37 cellular contexts compared by ENCODE assay signal in the genomic region with DNA sequence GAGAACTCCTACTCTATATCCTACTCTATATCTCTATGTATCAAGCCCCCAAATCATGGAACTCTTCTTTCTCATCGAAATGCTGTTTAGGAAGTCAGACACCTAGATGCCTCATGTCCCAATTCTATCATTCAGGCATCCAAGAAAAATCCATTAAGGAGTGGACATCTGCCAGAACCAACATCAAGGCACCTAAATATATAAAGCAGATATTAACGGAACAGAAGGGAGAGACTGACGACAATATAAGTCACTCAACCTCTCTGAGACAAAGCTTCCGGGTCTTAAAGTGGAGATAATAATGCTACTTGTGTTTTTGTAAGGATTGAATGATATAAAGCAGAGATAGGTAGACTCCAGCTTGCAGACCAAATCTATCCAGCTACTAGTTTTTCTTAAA.
"Had no signal": no experiment of that assay in that cellular context is flagged by ENCODE, and none has a peak within 500 bp of the region (broad histone marks: within the 10 kb centered on the region; RNA-seq: fewer than 3 reads in every experiment).

No MANE protein-coding gene starts in this region.

- H3K9me3 ChIP-seq: adrenal gland, ascending aorta, body of pancreas had no signal

- H3K4me1 ChIP-seq: adrenal gland, ascending aorta, body of pancreas, breast epithelium had no signal

- H3K27me3 Mint-ChIP-seq: activated naive CD4-positive, alpha-beta T cell treated with anti-CD3 and anti-CD28 coated beads, Interleukin-2, amount 50 U/mL, for 24 hours; activated naive CD8-positive, alpha-beta T cell treated with anti-CD3 and anti-CD28 coated beads for 36 hours had no signal

- H3K4me1 Mint-ChIP-seq: activated naive CD4-positive, alpha-beta T cell treated with anti-CD3 and anti-CD28 coated beads, Interleukin-2, amount 10 ng/mL, durations not matched to agents 7 days and 5 days; activated naive CD4-positive, alpha-beta T cell treated with anti-CD3 and anti-CD28 coated beads, Interleukin-2, amount 50 U/mL, for 24 hours; activated naive CD8-positive, alpha-beta T cell treated with anti-CD3 and anti-CD28 coated beads for 36 hours; activated naive CD8-positive, alpha-beta T cell treated with anti-CD3 and anti-CD28 coated beads, Interleukin-2, amount 10 ng/mL, durations not matched to agents 7 days and 5 days; activated naive CD8-positive, alpha-beta T cell treated with anti-CD3 and anti-CD28 coated beads, Interleukin-2, amount 50 U/mL, for 24 hours; activated T-helper 17 cell treated with anti-CD3 and anti-CD28 coated beads, Interleukin-2, amount 50 U/mL, for 72 hours; central memory CD8-positive, alpha-beta T cell had no signal

- H3K36me3 Mint-ChIP-seq: activated naive CD4-positive, alpha-beta T cell treated with anti-CD3 and anti-CD28 coated beads, Interleukin-2, amount 10 ng/mL, durations not matched to agents 7 days and 5 days; activated naive CD4-positive, alpha-beta T cell treated with anti-CD3 and anti-CD28 coated beads, Interleukin-2, amount 50 U/mL, for 24 hours; activated naive CD4-positive, alpha-beta T cell treated with anti-CD3 and anti-CD28 coated beads, Interleukin-2, amount 50 U/mL, for 72 hours; activated naive CD8-positive, alpha-beta T cell; activated naive CD8-positive, alpha-beta T cell treated with anti-CD3 and anti-CD28 coated beads for 36 hours; activated naive CD8-positive, alpha-beta T cell treated with anti-CD3 and anti-CD28 coated beads, Interleukin-2, amount 10 ng/mL, durations not matched to agents 7 days and 5 days; brain had no signal

- H3K27ac Mint-ChIP-seq: activated naive CD4-positive, alpha-beta T cell treated with anti-CD3 and anti-CD28 coated beads for 36 hours; activated naive CD4-positive, alpha-beta T cell treated with anti-CD3 and anti-CD28 coated beads, Interleukin-2, amount 10 ng/mL, durations not matched to agents 7 days and 5 days; activated naive CD4-positive, alpha-beta T cell treated with anti-CD3 and anti-CD28 coated beads, Interleukin-2, amount 50 U/mL, for 24 hours; activated naive CD4-positive, alpha-beta T cell treated with anti-CD3 and anti-CD28 coated beads, Interleukin-2, amount 50 U/mL, for 72 hours; activated naive CD8-positive, alpha-beta T cell; activated naive CD8-positive, alpha-beta T cell treated with anti-CD3 and anti-CD28 coated beads for 36 hours; activated naive CD8-positive, alpha-beta T cell treated with anti-CD3 and anti-CD28 coated beads, Interleukin-2, amount 10 ng/mL, durations not matched to agents 7 days and 5 days; activated naive CD8-positive, alpha-beta T cell treated with anti-CD3 and anti-CD28 coated beads, Interleukin-2, amount 50 U/mL, for 24 hours; activated T-cell treated with anti-CD3 and anti-CD28 coated beads, Interleukin-2, amount 50 U/mL, for 24 hours; activated T-cell treated with anti-CD3 and anti-CD28 coated beads, Interleukin-2, amount 50 U/mL, for 72 hours; activated T-helper 1 cell treated with anti-CD3 and anti-CD28 coated beads, Interleukin-12 subunit alpha, Interleukin-12 subunit beta, Interleukin-2, Interleukin-4 antibody, amounts not matched to agents 30 ng/mL and 10 ng/mL and 1 ng/mL, durations not matched to agents 14 hours and 24 hours and 36 hours; activated T-helper 17 cell treated with anti-CD3 and anti-CD28 coated beads, Interleukin-2, amount 50 U/mL, for 72 hours; activated T-helper 2 cell treated with anti-CD3 and anti-CD28 coated beads, Interferon-gamma antibody, Interleukin-2, Interleukin-4, amounts not matched to agents 10 μg/mL and 5 μg/mL and 100 μg/mL, durations not matched to agents 14 hours and 24 hours and 36 hours; brain had no signal

- H3K4me3 Mint-ChIP-seq: activated naive CD4-positive, alpha-beta T cell treated with anti-CD3 and anti-CD28 coated beads for 36 hours; activated naive CD4-positive, alpha-beta T cell treated with anti-CD3 and anti-CD28 coated beads, Interleukin-2, amount 10 ng/mL, durations not matched to agents 7 days and 5 days; activated naive CD4-positive, alpha-beta T cell treated with anti-CD3 and anti-CD28 coated beads, Interleukin-2, amount 50 U/mL, for 24 hours; activated naive CD8-positive, alpha-beta T cell; activated naive CD8-positive, alpha-beta T cell treated with anti-CD3 and anti-CD28 coated beads for 36 hours; activated naive CD8-positive, alpha-beta T cell treated with anti-CD3 and anti-CD28 coated beads, Interleukin-2, amount 10 ng/mL, durations not matched to agents 7 days and 5 days; activated naive CD8-positive, alpha-beta T cell treated with anti-CD3 and anti-CD28 coated beads, Interleukin-2, amount 50 U/mL, for 24 hours; activated T-cell treated with anti-CD3 and anti-CD28 coated beads, Interleukin-2, amount 50 U/mL, for 24 hours; activated T-cell treated with anti-CD3 and anti-CD28 coated beads, Interleukin-2, amount 50 U/mL, for 4 hours; activated T-cell treated with anti-CD3 and anti-CD28 coated beads, Interleukin-2, amount 50 U/mL, for 72 hours; activated T-helper 1 cell treated with anti-CD3 and anti-CD28 coated beads, Interleukin-12 subunit alpha, Interleukin-12 subunit beta, Interleukin-2, Interleukin-4 antibody, amounts not matched to agents 30 ng/mL and 10 ng/mL and 1 ng/mL, durations not matched to agents 14 hours and 24 hours and 36 hours; activated T-helper 17 cell treated with anti-CD3 and anti-CD28 coated beads, Interleukin-2, amount 50 U/mL, for 72 hours; brain; central memory CD8-positive, alpha-beta T cell had no signal

- H3K36me3 ChIP-seq: adrenal gland, ascending aorta, brain microvascular endothelial cell, breast epithelium, cardiac muscle cell had no signal

- H3K27me3 ChIP-seq: adrenal gland, ascending aorta, body of pancreas, brain microvascular endothelial cell, breast epithelium, cardiac muscle cell had no signal

- H3K9me3 Mint-ChIP-seq: activated naive CD4-positive, alpha-beta T cell treated with anti-CD3 and anti-CD28 coated beads, Interleukin-2, amount 50 U/mL, for 24 hours; activated naive CD8-positive, alpha-beta T cell treated with anti-CD3 and anti-CD28 coated beads for 36 hours; activated naive CD8-positive, alpha-beta T cell treated with anti-CD3 and anti-CD28 coated beads, Interleukin-2, amount 50 U/mL, for 24 hours; activated T-cell treated with anti-CD3 and anti-CD28 coated beads, Interleukin-2, amount 50 U/mL, for 24 hours; activated T-cell treated with anti-CD3 and anti-CD28 coated beads, Interleukin-2, amount 50 U/mL, for 4 hours; activated T-cell treated with anti-CD3 and anti-CD28 coated beads, Interleukin-2, amount 50 U/mL, for 72 hours; activated T-helper 1 cell treated with anti-CD3 and anti-CD28 coated beads, Interleukin-12 subunit alpha, Interleukin-12 subunit beta, Interleukin-2, Interleukin-4 antibody, amounts not matched to agents 30 ng/mL and 10 ng/mL and 1 ng/mL, durations not matched to agents 14 hours and 24 hours and 36 hours; activated T-helper 17 cell treated with anti-CD3 and anti-CD28 coated beads, Interleukin-2, amount 50 U/mL, for 72 hours; central memory CD8-positive, alpha-beta T cell had no signal

- H3K4me3 ChIP-seq: adrenal gland, ascending aorta, body of pancreas, breast epithelium, cardiac muscle cell had no signal

- DNase-seq: activated effector memory CD4-positive, alpha-beta T cell treated with anti-CD3 and anti-CD28 coated beads, Interleukin-2, amount 50 U/mL, for 16 hours; activated effector memory CD4-positive, alpha-beta T cell treated with Interleukin-2 at 50 U/mL for 16 hours; activated gamma-delta T cell; activated gamma-delta T cell treated with Interleukin-2 at 50 U/mL for 16 hours; activated naive CD4-positive, alpha-beta T cell; activated naive CD4-positive, alpha-beta T cell treated with anti-CD3 and anti-CD28 coated beads for 36 hours; activated naive CD4-positive, alpha-beta T cell treated with anti-CD3 and anti-CD28 coated beads, Interleukin-2, amount 10 ng/mL, durations not matched to agents 7 days and 5 days; activated naive CD4-positive, alpha-beta T cell treated with anti-CD3 and anti-CD28 coated beads, Interleukin-2, amount 50 U/mL, for 16 hours; activated naive CD4-positive, alpha-beta T cell treated with Interleukin-2 at 50 U/mL for 16 hours; activated naive CD8-positive, alpha-beta T cell treated with anti-CD3 and anti-CD28 coated beads for 36 hours; activated naive CD8-positive, alpha-beta T cell treated with anti-CD3 and anti-CD28 coated beads, Interleukin-2, amount 10 ng/mL, durations not matched to agents 7 days and 5 days; activated naive CD8-positive, alpha-beta T cell treated with anti-CD3 and anti-CD28 coated beads, Interleukin-2, amount 50 U/mL, for 24 hours; activated T-cell treated with anti-CD3 and anti-CD28 coated beads, Interleukin-2, amount 50 U/mL, for 24 hours; activated T-cell treated with anti-CD3 and anti-CD28 coated beads, Interleukin-2, amount 50 U/mL, for 4 hours; activated T-cell treated with anti-CD3 and anti-CD28 coated beads, Interleukin-2, amount 50 U/mL, for 48 hours; activated T-cell treated with anti-CD3 and anti-CD28 coated beads, Interleukin-2, amount 50 U/mL, for 72 hours; adrenal gland; amniotic stem cell; amygdala; anterior cingulate cortex; aorta; body of pancreas; brain microvascular endothelial cell; caudate nucleus; central memory CD4-positive, alpha-beta T cell; cerebellar nuclear complex had no signal

- ATAC-seq: activated naive CD4-positive, alpha-beta T cell treated with anti-CD3 and anti-CD28 coated beads, Interleukin-2, amount 50 U/mL, for 72 hours; activated naive CD8-positive, alpha-beta T cell treated with anti-CD3 and anti-CD28 coated beads, Interleukin-2, amount 50 U/mL, for 24 hours; activated T-cell treated with anti-CD3 and anti-CD28 coated beads, Interleukin-2, amount 50 U/mL, for 4 hours; activated T-cell treated with anti-CD3 and anti-CD28 coated beads, Interleukin-2, amount 50 U/mL, for 72 hours; activated T-helper 17 cell treated with anti-CD3 and anti-CD28 coated beads, Interleukin-2, amount 50 U/mL, for 72 hours; body of pancreas had no signal

- H3K27ac ChIP-seq: adrenal gland, ascending aorta, body of pancreas, brain microvascular endothelial cell, breast epithelium, cardiac muscle cell had no signal
